Comparison of ENCODE assay signal across 13 cellular contexts in genomic region chr2:226862623-226863022, GRCh38. TPM values are rescaled to one million over a fixed set of nuclear protein-coding genes. Genes with fewer than 3 reads are reported as not detected.
DNase-seq lines count a peak whose midpoint lies in the region; ATAC-seq and TF ChIP-seq lines count a peak whose summit lies in the region.
"Had no signal": no experiment of that assay in that cellular context is flagged by ENCODE, and none has a peak within 500 bp of the region (broad histone marks: within the 10 kb centered on the region; RNA-seq: fewer than 3 reads in every experiment).

No MANE protein-coding gene starts in this region.

- TF ChIP-seq EP300 in esophagus muscularis mucosa (IDR thresholded peaks at IDR 0.05), result no peak

- no peak for TF ChIP-seq CTCF in esophagus muscularis mucosa (IDR thresholded peaks at IDR 0.05)

- intact Hi-C loops in esophagus muscularis mucosa (cut with DNase I), result no loop called here

- H3K27ac ChIP-seq in KOPT-K1 (ENCODE audit: low read depth, low read length, poor library complexity, severe bottlenecking), result peak overlapping the region; percentile 58
- H3K27ac ChIP-seq in esophagus muscularis mucosa (replicated peaks in 1 of 4), result no peak overlapping the region
- H3K27ac ChIP-seq: C4-2B had no signal

- H3K4me1 ChIP-seq in esophagus muscularis mucosa, result peaks cover 3 to 13% (median 9%) of the 10 kb centered on the region in 4 donors

- no peak for TF ChIP-seq POLR2A in esophagus muscularis mucosa (IDR thresholded peaks at IDR 0.05; ENCODE audit: low read depth)

- DNase-seq in esophagus muscularis mucosa (ENCODE audit: extremely low spot score), result no peak
- DNase-seq in RKO (ENCODE audit: low spot score), result no peak
- no peak for DNase-seq in central memory CD4-positive, alpha-beta T cell
- DNase-seq in medulla oblongata (ENCODE audit: extremely low spot score), result no peak
- DNase-seq: activated naive CD4-positive, alpha-beta T cell treated with anti-CD3 and anti-CD28 coated beads for 36 hours; NCI-H1092 treated with DMSO at 0.1 percent for 48 hours had no signal

- H3K27me3 ChIP-seq in esophagus muscularis mucosa, result no peaks in the 10 kb centered on the region

- H3K36me3 ChIP-seq in KOPT-K1 (ENCODE audit: insufficient read depth, low read length) (peaks cover 14% of the 10 kb centered on the region; the same call in 1 of the 2 replicates), esophagus muscularis mucosa (peaks cover 0 to 31% (median 15%) of the 10 kb centered on the region in 4 donors)

- ATAC-seq in GM18498 (IDR thresholded peaks at IDR 0.05; ENCODE audit: unreplicated experiment) (peak; percentile 85), GM19452 (IDR thresholded peaks at IDR 0.05; ENCODE audit: unreplicated experiment) (peak; percentile 61), HG02852 (IDR thresholded peaks at IDR 0.05; ENCODE audit: unreplicated experiment) (peak; percentile 85)
- ATAC-seq: stimulated activated effector memory CD8-positive, alpha-beta T cell treated with anti-CD3 and anti-CD28 coated beads, Interleukin-12 subunit alpha, Interleukin-12 subunit beta, amount 100 ng/mL, for 72 hours had no signal

- 65% methylated on average over 2 of the region's 2 CpGs for WGBS in esophagus muscularis mucosa

- H3K9me3 ChIP-seq in KOPT-K1 (ENCODE audit: insufficient read depth, low read length, poor library complexity, severe bottlenecking) (no peaks in the 10 kb centered on the region), esophagus muscularis mucosa (no peaks in the 10 kb centered on the region)

- H3K4me3 ChIP-seq in esophagus muscularis mucosa, result no peak overlapping the region
- H3K4me3 ChIP-seq: smooth muscle cell had no signal

RNA-seq across cellular contexts. Expression of gene RHBDD1, which starts 26.8 kb away (rescaled TPM):
- 10 to 100 TPM; 18.3 to 24.9 (median 22.2) TPM for total RNA-seq in esophagus muscularis mucosa
